ENCODE assay signal across 8 cellular contexts in genomic region chr10:48551796-48552591, GRCh38.
DNase-seq lines count a peak whose midpoint lies in the region; ATAC-seq and FAIRE-seq lines count a peak whose summit lies in the region.

No MANE protein-coding gene starts in this region.

- no peaks in the 10 kb centered on the region for H3K4me1 Mint-ChIP-seq in memory B cell
- no peaks in the 10 kb centered on the region for H3K4me1 Mint-ChIP-seq in effector memory CD8-positive, alpha-beta T cell (ENCODE audit: low read depth in 2 of 2)

- peak; percentile 76 for FAIRE-seq in endometrium (lab: Jason Lieb, UNC)

- peaks cover 5% of the 10 kb centered on the region for H3K27me3 Mint-ChIP-seq in memory B cell
- H3K27me3 Mint-ChIP-seq in effector memory CD8-positive, alpha-beta T cell, result peaks cover 8 to 25% of the 10 kb centered on the region in 2 donors

- no peak overlapping the region for H3K4me3 Mint-ChIP-seq in memory B cell
- H3K4me3 Mint-ChIP-seq in effector memory CD8-positive, alpha-beta T cell, result no peak overlapping the region

- ATAC-seq in memory B cell (ENCODE audit: low read depth) (peak; percentile 89), GM18519 (IDR thresholded peaks at IDR 0.05; ENCODE audit: low FRiP score, unreplicated experiment) (no peak)
- no peak for ATAC-seq in effector memory CD8-positive, alpha-beta T cell (replicated peaks)

- H3K9me3 Mint-ChIP-seq in memory B cell, result no peaks in the 10 kb centered on the region
- no peaks in the 10 kb centered on the region for H3K9me3 Mint-ChIP-seq in effector memory CD8-positive, alpha-beta T cell

- DNase-seq in NCI-H748 (lab: John Stamatoyannopoulos, UW; ENCODE audit: unreplicated experiment), result peak; percentile 37
- no peak for DNase-seq in NCI-H748 treated with DMSO at 0.1 percent for 48 hours (lab: John Stamatoyannopoulos, UW)
- DNase-seq in KG1 (lab: John Stamatoyannopoulos, UW), result peak; percentile 34
- DNase-seq in RPMI8226, result peak; percentile 47
- peak; percentile 55 to 62 for DNase-seq in memory B cell (ENCODE audit: low spot score in 2 of 2)
- DNase-seq in effector memory CD8-positive, alpha-beta T cell, result no peak

- no peak overlapping the region for H3K27ac Mint-ChIP-seq in memory B cell
- H3K27ac Mint-ChIP-seq in effector memory CD8-positive, alpha-beta T cell, result no peak overlapping the region

- no peaks in the 10 kb centered on the region for H3K36me3 Mint-ChIP-seq in memory B cell
- H3K36me3 Mint-ChIP-seq in effector memory CD8-positive, alpha-beta T cell (ENCODE audit: insufficient read depth), result no peaks in the 10 kb centered on the region

Comparison
In these comparisons a context has a peak if more than half of its experiments do, and no peak if none do; other contexts are left out.
1. DNase-seq: peak in NCI-H748 (single experiment), KG1 (single experiment), RPMI8226 (single experiment) and memory B cell (2 of 2); none in NCI-H748 treated with DMSO at 0.1 percent for 48 hours (single experiment) and effector memory CD8-positive, alpha-beta T cell (0 of 3).